In genomic region chr11:61505106-61505505, GRCh38 we compare ENCODE assay signal across 25 cellular contexts. TPM values are rescaled to one million over a fixed set of nuclear protein-coding genes. Genes with fewer than 3 reads are reported as not detected.
DNase-seq lines count a peak whose midpoint lies in the region; ATAC-seq, FAIRE-seq and TF ChIP-seq lines count a peak whose summit lies in the region.
"Had no signal": no experiment of that assay in that cellular context is flagged by ENCODE, and none has a peak within 500 bp of the region (broad histone marks: within the 10 kb centered on the region; RNA-seq: fewer than 3 reads in every experiment).

No MANE protein-coding gene starts in this region.

- CTCF ChIA-PET in H1 (lab: Charles Lee; ENCODE audit: partially characterized antibody), result interaction anchor here (0.7 to 40.4 kb wide), 4 partner anchors 13 to 140 kb away, joined by 3 to 2106 read pairs (median 25); a partner anchor contains a TSS

- peaks cover 10% of the 10 kb centered on the region; the same call in 1 of the 2 replicates for H3K23me2 ChIP-seq in H1 (ENCODE audit: low read depth, low read length)

- no peaks in the 10 kb centered on the region for H3K36me3 Mint-ChIP-seq in type B pancreatic cell
- H3K36me3 Mint-ChIP-seq: CD8-positive, alpha-beta memory T cell had no signal

- H2AFZ ChIP-seq in H1 (ENCODE audit: low read length), result no peak overlapping the region
- H2AFZ ChIP-seq: GM23248 had no signal

- H4K8ac ChIP-seq in H1 (ENCODE audit: extremely low read depth, insufficient read depth, low read length), result no peak overlapping the region

- H3K27ac Mint-ChIP-seq in type B pancreatic cell, result peak overlapping the region; percentile 15
- H3K27ac Mint-ChIP-seq: CD14-positive monocyte; CD4-positive, alpha-beta T cell; CD8-positive, alpha-beta memory T cell had no signal

- H3K79me1 ChIP-seq in H1 (ENCODE audit: low read depth, low read length), result no peaks in the 10 kb centered on the region; the same call in 1 of the 2 replicates

- H3K4me1 ChIP-seq in right atrium auricular region, result peaks cover 0 to 22% of the 10 kb centered on the region in 2 donors
- peaks cover 4 to 26% (median 18%) of the 10 kb centered on the region in 4 experiments for H3K4me1 ChIP-seq in H1 (replicated peaks in 1 of 4; ENCODE audit: control insufficient read depth in 3 of 4, insufficient read depth in 4 of 4, low read length in 3 of 4)
- H3K4me1 ChIP-seq in gastroesophageal sphincter, result peaks cover 0 to 23% (median 14%) of the 10 kb centered on the region in 3 donors
- H3K4me1 ChIP-seq: BE2C had no signal

- H3K23ac ChIP-seq in H1 (ENCODE audit: insufficient read length), result no peak overlapping the region

- H3K9ac ChIP-seq in SK-N-MC (ENCODE audit: insufficient read length), result no peak overlapping the region
- no peak overlapping the region for H3K9ac ChIP-seq in H1 (replicated peaks in 1 of 4; ENCODE audit: extremely low read depth in 1 of 4, low read depth in 3 of 4, low read length in 3 of 4)
- H3K9ac ChIP-seq: BLaER1 treated with 17β-estradiol and CSF1 and Interleukin-3, amounts not matched to agents 10 nM and 100 nM; GM23248 had no signal

- ATAC-seq in Right ventricle myocardium inferior, result no peak
- no peak for ATAC-seq in GM18498 (IDR thresholded peaks at IDR 0.05; ENCODE audit: unreplicated experiment)
- ATAC-seq in GM21390 (IDR thresholded peaks at IDR 0.05; ENCODE audit: unreplicated experiment), result no peak
- no peak for ATAC-seq in gastroesophageal sphincter
- ATAC-seq: GM12878 had no signal

- no peak overlapping the region for H4K5ac ChIP-seq in H1 (ENCODE audit: insufficient read length, low read depth, low read length)

- H4K20me1 ChIP-seq in H1 (replicated peaks in 1 of 2; ENCODE audit: control insufficient read depth in 1 of 2, insufficient read depth in 2 of 2, low read length in 2 of 2), result peaks cover 0 to 1% of the 10 kb centered on the region in 2 experiments

- H2BK12ac ChIP-seq in H1 (ENCODE audit: low read depth, low read length), result peak overlapping the region; percentile 71; the same call in 1 of the 2 replicates

- H3K79me2 ChIP-seq in H1 (ENCODE audit: control insufficient read depth in 1 of 2, insufficient read depth in 2 of 2, low read length in 2 of 2), result no peaks in the 10 kb centered on the region

- H3K4me3 ChIP-seq in right atrium auricular region (no peak overlapping the region), SK-N-MC (peak overlapping the region; percentile 56), H1 (ENCODE audit: extremely low read depth in 1 of 4, insufficient read depth in 2 of 4, low read depth in 3 of 4, low read length in 4 of 4) (no peak overlapping the region), gastroesophageal sphincter (no peak overlapping the region)
- H3K4me3 ChIP-seq: BLaER1 treated with 17β-estradiol and CSF1 and Interleukin-3, amounts not matched to agents 10 nM and 100 nM; GM12878; GM23248; HAP-1 had no signal

- no peak overlapping the region for H2BK20ac ChIP-seq in H1 (ENCODE audit: low read length)

- H3K18ac ChIP-seq in H1 (ENCODE audit: extremely low read depth, low read length), result no peak overlapping the region

- TF ChIP-seq POLR2A in H1 (IDR thresholded peaks at IDR 0.05; ENCODE audit: control extremely low read depth in 1 of 2, low read depth in 2 of 2, low read length in 2 of 2), result no peak
- TF ChIP-seq POLR2A in gastroesophageal sphincter (IDR thresholded peaks at IDR 0.05), result no peak

- POLR2A ChIA-PET in H1 (lab: Charles Lee; ENCODE audit: partially characterized antibody), result interaction anchor here (0.7 to 5.1 kb wide), 2 partner anchors 16 to 83 kb away, joined by 3 to 24 read pairs; no protein-coding TSS in a partner anchor

- no peak overlapping the region for H3K27ac ChIP-seq in right atrium auricular region
- H3K27ac ChIP-seq in SK-N-MC, result 0 out of 2 replicates have a peak overlapping the region, but pooled peaks have one; percentile 10
- H3K27ac ChIP-seq in H1 (ENCODE audit: low read depth, low read length), result no peak overlapping the region
- H3K27ac ChIP-seq in gastroesophageal sphincter, result no peak overlapping the region
- H3K27ac ChIP-seq: 22Rv1; BLaER1 treated with 17β-estradiol and CSF1 and Interleukin-3, amounts not matched to agents 10 nM and 100 nM; GM23248 had no signal

- no peak overlapping the region for H3K14ac ChIP-seq in H1 (ENCODE audit: insufficient read length)

- H3K4ac ChIP-seq in H1 (replicated peaks; ENCODE audit: insufficient read length, low read depth, low read length), result no peak overlapping the region

- no peak for FAIRE-seq in H1 (lab: Jason Lieb, UNC)
- FAIRE-seq: A204.1, D721Med, GM12878, GM18507, H54 had no signal

- DNase-seq in Right ventricle myocardium inferior (ENCODE audit: missing footprints) (peak; percentile 22), right atrium auricular region (ENCODE audit: low spot score) (no peak), SK-N-MC (ENCODE audit: low read depth, low spot score) (no peak), H1 (ENCODE audit: low read depth in 1 of 2, low spot score in 2 of 2) (no peak), type B pancreatic cell (ENCODE audit: extremely low spot score, unreplicated experiment) (no peak)
- DNase-seq: AML-193; BE2C; CD4-positive, alpha-beta T cell; CD8-positive, alpha-beta memory T cell; DMS 273 treated with DMSO at 0.1 percent for 48 hours; DMS79; GDM1 had no signal

- H3K27me3 ChIP-seq in right atrium auricular region (peaks cover 7 to 14% of the 10 kb centered on the region in 2 donors), H1 (replicated peaks in 1 of 4; ENCODE audit: control insufficient read depth in 3 of 4, extremely low read depth in 1 of 4, insufficient read depth in 3 of 4, low read length in 3 of 4) (peaks cover 7 to 33% (median 31%) of the 10 kb centered on the region in 4 experiments), gastroesophageal sphincter (peaks cover 62% of the 10 kb centered on the region)

- no peak overlapping the region for H4K91ac ChIP-seq in H1 (replicated peaks; ENCODE audit: insufficient read length, low read length)

- H3K9me3 Mint-ChIP-seq in type B pancreatic cell, result no peaks in the 10 kb centered on the region
- H3K9me3 Mint-ChIP-seq: CD4-positive, alpha-beta T cell; CD8-positive, alpha-beta memory T cell had no signal

- no peak overlapping the region for H2BK120ac ChIP-seq in H1 (replicated peaks; ENCODE audit: low read depth, low read length)

- TF ChIP-seq CTCF in right atrium auricular region (IDR thresholded peaks at IDR 0.05), result no peak
- no peak for TF ChIP-seq CTCF in H1 (IDR thresholded peaks at IDR 0.05; ENCODE audit: control extremely low read depth in 1 of 3, insufficient read depth in 1 of 3, low read depth in 1 of 3, low read length in 3 of 3)
- no peak for TF ChIP-seq CTCF in type B pancreatic cell (conservative IDR thresholded peaks at IDR 0.05)
- no peak for TF ChIP-seq CTCF in gastroesophageal sphincter (IDR thresholded peaks at IDR 0.05)

- H3K36me3 ChIP-seq in right atrium auricular region, result no peaks in the 10 kb centered on the region
- no peaks in the 10 kb centered on the region for H3K36me3 ChIP-seq in SK-N-MC (ENCODE audit: insufficient read depth, low read length)
- no peaks in the 10 kb centered on the region for H3K36me3 ChIP-seq in H1 (ENCODE audit: control insufficient read depth in 2 of 4, insufficient read depth in 4 of 4, low read length in 3 of 4)
- H3K36me3 ChIP-seq in gastroesophageal sphincter, result no peaks in the 10 kb centered on the region
- H3K36me3 ChIP-seq: BE2C; BLaER1 treated with 17β-estradiol and CSF1 and Interleukin-3, amounts not matched to agents 10 nM and 100 nM; HAP-1 had no signal

- no peaks in the 10 kb centered on the region for H3K9me3 ChIP-seq in right atrium auricular region
- H3K9me3 ChIP-seq in SK-N-MC (ENCODE audit: low read depth, low read length), result no peaks in the 10 kb centered on the region
- no peaks in the 10 kb centered on the region for H3K9me3 ChIP-seq in H1 (ENCODE audit: insufficient read depth in 2 of 2, low read depth in 1 of 2, low read length in 1 of 2)
- H3K9me3 ChIP-seq in gastroesophageal sphincter, result no peaks in the 10 kb centered on the region
- H3K9me3 ChIP-seq: BE2C; BLaER1 treated with 17β-estradiol and CSF1 and Interleukin-3, amounts not matched to agents 10 nM and 100 nM; HAP-1 had no signal

- H2AK5ac ChIP-seq in H1 (ENCODE audit: low read depth, low read length), result no peak overlapping the region

- peaks cover 23% of the 10 kb centered on the region for H3K4me1 Mint-ChIP-seq in type B pancreatic cell (ENCODE audit: unreplicated experiment)

- no peak overlapping the region for H2BK5ac ChIP-seq in H1 (ENCODE audit: low read depth, low read length)

- H2BK15ac ChIP-seq in H1 (ENCODE audit: low read length), result peak overlapping the region; percentile 77; the same call in 1 of the 2 replicates

- no peak for TF ChIP-seq EP300 in H1 (IDR thresholded peaks at IDR 0.05; ENCODE audit: borderline replicate concordance in 1 of 2, low read depth in 2 of 2, low read length in 2 of 2)
- no peak for TF ChIP-seq EP300 in gastroesophageal sphincter (IDR thresholded peaks at IDR 0.05)

- 80% methylated on average over 5 of the region's 5 CpGs; no CpG with 5 or more reads in 1 of the 2 experiments for WGBS in H1 (ENCODE audit: extremely low coverage in 1 of 2, insufficient coverage in 1 of 2, insufficient read length in 1 of 2, insufficient replicate concordance in 2 of 2, low coverage in 1 of 2, low lambda C conversion rate in 2 of 2, missing lambda C conversion rate in 1 of 2), 2 experiments
- WGBS in gastroesophageal sphincter (ENCODE audit: low coverage in 1 of 2), 2 donors, result 97% methylated on average over 3 of the region's 5 CpGs; no CpG with 5 or more reads in 1 of the 2 donors

- no peak overlapping the region for H3K4me2 ChIP-seq in H1 (ENCODE audit: insufficient read depth in 1 of 2, low read depth in 2 of 2, low read length in 2 of 2)
- H3K4me2 ChIP-seq: BLaER1 treated with 17β-estradiol and CSF1 and Interleukin-3, amounts not matched to agents 10 nM and 100 nM had no signal

- intact Hi-C loops in Right ventricle myocardium inferior (cut with DNase I), result no loop called here

- no peak overlapping the region for H3K4me3 Mint-ChIP-seq in type B pancreatic cell
- H3K4me3 Mint-ChIP-seq: CD14-positive monocyte; CD4-positive, alpha-beta T cell; CD8-positive, alpha-beta memory T cell had no signal

- no peak for TF ChIP-seq RAD21 in H1 (IDR thresholded peaks at IDR 0.05 in 1 of 2, conservative IDR thresholded peaks at IDR 0.05 in 1 of 2; ENCODE audit: low read depth in 2 of 2, low read length in 2 of 2)

- H3K56ac ChIP-seq in H1 (replicated peaks; ENCODE audit: insufficient read length, low read depth, low read length), result no peak overlapping the region

- peaks cover 28% of the 10 kb centered on the region for H3K27me3 Mint-ChIP-seq in type B pancreatic cell

RNA-seq across cellular contexts. Expression of gene LRRC10B, which starts 3.4 kb away (rescaled TPM):
- total RNA-seq in Right ventricle myocardium inferior (0.60 TPM), right atrium auricular region (1 to 10 TPM in 1 of 2 donors, under 1 TPM in 1; 0.37 to 1.1 TPM), type B pancreatic cell (ENCODE audit: low replicate concordance) (3.2 and 10.0 TPM in 2 replicates), gastroesophageal sphincter (1 to 10 TPM in 2 of 4 donors, under 1 TPM in 2; 0.45 to 1.4 (median 1.1) TPM)
- total RNA-seq in H1 (2021; fragmentation: NEBNext Ultra II Directional; extraction: Animal tissue kit (Norgen Biotek cat#: 25700)), result 0.47 and 0.61 TPM in 2 replicates
- 0.71 and 1.1 TPM in 2 replicates for polyA plus RNA-seq in H1 (2011; rRNA removed)
- polyA plus RNA-seq in H1 (2011; cell fraction: cytosol; rRNA removed), result 0.58 TPM
- polyA plus RNA-seq in H1 (2011; cell fraction: nucleus; rRNA removed), result 1.1 TPM
- 0.15 to 0.57 TPM (median 0.38 TPM) in 4 replicates for polyA plus RNA-seq in H1 (2012, experiment 1 of 2)
- polyA plus RNA-seq in H1 (2012, experiment 2 of 2), result 0.66 TPM
- 0.51 TPM for polyA plus RNA-seq in H1 (2013, experiment 1 of 2)
- polyA plus RNA-seq in H1 (2013, experiment 2 of 2), result 0.53 TPM
- 0.27 and 0.79 TPM in 2 replicates for polyA minus RNA-seq in H1 (2011; rRNA and poly(A)+ RNA removed)
- polyA minus RNA-seq in H1 (2011; cell fraction: cytosol; rRNA and poly(A)+ RNA removed), result not detected
- polyA minus RNA-seq in H1 (2011; cell fraction: nucleus; rRNA and poly(A)+ RNA removed), result 1.2 TPM
- total RNA-seq: CD4-positive, alpha-beta T cell; CD8-positive, alpha-beta memory T cell; GM12878 had no signal
- polyA plus RNA-seq: CD14-positive monocyte; CD8-positive, alpha-beta memory T cell; GM12878; GM23248 had no signal
